In the genomic region with DNA sequence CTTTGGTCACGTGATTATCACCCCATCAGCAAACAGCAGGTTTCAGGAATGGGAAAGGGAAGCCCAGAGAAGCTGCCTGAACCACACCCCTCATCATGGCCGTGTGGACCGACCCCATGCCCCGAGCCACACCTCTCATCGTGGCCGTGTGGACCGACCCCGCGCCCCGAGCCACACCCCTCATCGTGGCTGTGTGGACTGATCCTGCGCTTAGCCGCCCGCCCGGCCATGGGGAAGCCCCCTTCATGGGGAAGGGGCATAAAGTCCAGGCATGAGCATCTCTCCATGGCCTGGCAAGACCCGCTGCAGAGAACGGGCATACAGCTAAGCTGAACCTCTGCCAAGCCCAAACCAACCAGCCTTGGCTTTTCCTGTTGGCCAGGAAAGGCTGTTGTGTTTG, we compare ENCODE assay signal across 1 cellular context.
A peak's percentile ranks its signal among the peaks of the same experiment; 100 is the strongest.
TF ChIP-seq lines count a peak whose summit lies in the region.

No MANE protein-coding gene starts in this region.

TF ChIP-seq in K562, 482 proteins besides CTCF, POLR2A, EP300 and RAD21:
- no peak for TF ChIP-seq ZSCAN29 (IDR thresholded peaks at IDR 0.05)
- TF ChIP-seq, protein P1, sequence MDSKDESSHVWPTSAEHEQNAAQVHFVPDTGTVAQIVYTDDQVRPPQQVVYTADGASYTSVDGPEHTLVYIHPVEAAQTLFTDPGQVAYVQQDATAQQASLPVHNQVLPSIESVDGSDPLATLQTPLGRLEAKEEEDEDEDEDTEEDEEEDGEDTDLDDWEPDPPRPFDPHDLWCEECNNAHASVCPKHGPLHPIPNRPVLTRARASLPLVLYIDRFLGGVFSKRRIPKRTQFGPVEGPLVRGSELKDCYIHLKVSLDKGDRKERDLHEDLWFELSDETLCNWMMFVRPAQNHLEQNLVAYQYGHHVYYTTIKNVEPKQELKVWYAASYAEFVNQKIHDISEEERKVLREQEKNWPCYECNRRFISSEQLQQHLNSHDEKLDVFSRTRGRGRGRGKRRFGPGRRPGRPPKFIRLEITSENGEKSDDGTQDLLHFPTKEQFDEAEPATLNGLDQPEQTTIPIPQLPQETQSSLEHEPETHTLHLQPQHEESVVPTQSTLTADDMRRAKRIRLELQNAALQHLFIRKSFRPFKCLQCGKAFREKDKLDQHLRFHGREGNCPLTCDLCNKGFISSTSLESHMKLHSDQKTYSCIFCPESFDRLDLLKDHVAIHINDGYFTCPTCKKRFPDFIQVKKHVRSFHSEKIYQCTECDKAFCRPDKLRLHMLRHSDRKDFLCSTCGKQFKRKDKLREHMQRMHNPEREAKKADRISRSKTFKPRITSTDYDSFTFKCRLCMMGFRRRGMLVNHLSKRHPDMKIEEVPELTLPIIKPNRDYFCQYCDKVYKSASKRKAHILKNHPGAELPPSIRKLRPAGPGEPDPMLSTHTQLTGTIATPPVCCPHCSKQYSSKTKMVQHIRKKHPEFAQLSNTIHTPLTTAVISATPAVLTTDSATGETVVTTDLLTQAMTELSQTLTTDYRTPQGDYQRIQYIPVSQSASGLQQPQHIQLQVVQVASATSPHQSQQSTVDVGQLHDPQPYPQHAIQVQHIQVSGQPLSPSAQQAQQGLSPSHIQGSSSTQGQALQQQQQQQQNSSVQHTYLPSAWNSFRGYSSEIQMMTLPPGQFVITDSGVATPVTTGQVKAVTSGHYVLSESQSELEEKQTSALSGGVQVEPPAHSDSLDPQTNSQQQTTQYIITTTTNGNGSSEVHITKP (IDR thresholded peaks at IDR 0.05; ENCODE audit: partially characterized antibody): peak; percentile 21
- TF ChIP-seq SMAD3 (CRISPR knock-in tag; conservative IDR thresholded peaks at IDR 0.05): no peak
- no peak for TF ChIP-seq ZNF217 (CRISPR knock-in tag; IDR thresholded peaks at IDR 0.05)
